Comparison of ENCODE assay signal across 8 cellular contexts in the genomic region with DNA sequence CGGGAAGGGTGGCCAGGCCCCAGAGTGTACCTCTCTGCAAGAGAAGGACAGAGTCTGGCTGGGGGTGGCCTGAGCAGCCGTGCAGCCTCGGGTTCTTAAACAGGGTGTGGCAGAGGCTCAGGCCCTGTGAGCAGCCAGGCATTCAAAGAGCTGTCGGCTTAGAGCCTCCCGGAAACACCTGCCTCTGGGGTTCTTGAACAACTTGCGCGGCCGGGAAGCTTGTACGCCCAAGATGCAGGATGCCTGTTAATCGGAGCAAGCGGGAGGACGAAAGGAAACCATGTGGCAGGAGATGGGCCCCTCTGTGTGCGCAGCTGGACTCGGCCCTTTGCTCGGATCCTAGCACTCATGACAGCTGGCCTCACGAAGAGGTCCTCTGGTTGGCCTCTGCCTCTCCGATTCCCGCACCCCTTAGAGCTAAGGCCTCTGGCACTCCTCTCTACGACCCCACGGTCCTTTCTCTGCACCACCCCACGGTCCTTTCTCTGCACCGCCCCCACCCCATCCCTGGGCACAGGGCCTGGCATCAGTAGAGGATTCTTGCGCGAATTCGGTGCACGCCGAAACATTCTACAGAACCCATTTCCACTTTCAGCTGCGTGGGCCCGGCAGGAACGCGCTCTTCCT. TPM values are rescaled to one million over a fixed set of nuclear protein-coding genes. Genes with fewer than 3 reads are reported as not detected.
DNase-seq lines count a peak whose midpoint lies in the region; ATAC-seq, FAIRE-seq and TF ChIP-seq lines count a peak whose summit lies in the region.

No MANE protein-coding gene starts in this region.

- peaks cover 8 to 51% (median 38%) of the 10 kb centered on the region in 10 experiments for H3K4me1 ChIP-seq in BLaER1 treated with 17β-estradiol and CSF1 and Interleukin-3, amounts not matched to agents 10 nM and 100 nM
- peaks cover 17% of the 10 kb centered on the region for H3K4me1 ChIP-seq in HepG2 (ENCODE audit: insufficient read depth, low read length)

- ATAC-seq in HepG2 (peak; percentile 54), GM21619 (IDR thresholded peaks at IDR 0.05; ENCODE audit: unreplicated experiment) (no peak), HG03280 (IDR thresholded peaks at IDR 0.05; ENCODE audit: unreplicated experiment) (no peak)

- POLR2A ChIA-PET in HepG2 (lab: Yijun Ruan, JAX) = no interaction called here

- BruUV-seq in HepG2 (replicated peaks; lab: Mats Ljungman, UMichigan) = no TSS peak

- no peak overlapping the region for H2AFZ ChIP-seq in HepG2 (ENCODE audit: low read length)

- TF ChIP-seq POLR2A in HepG2 (IDR thresholded peaks at IDR 0.05; ENCODE audit: insufficient read depth in 1 of 2, low read depth in 2 of 2, low read length in 2 of 2) = no peak

- no peak for TF ChIP-seq RAD21 in HepG2 (CRISPR knock-in tag; IDR thresholded peaks at IDR 0.05)

- CTCF ChIA-PET in HepG2 (lab: Yijun Ruan, JAX; ENCODE audit: low intra/inter-chr PET ratio, low total read pairs) = interaction anchor here (1.5 to 1.9 kb wide), 2 partner anchors 68 to 777 kb away, joined by 6 to 9 read pairs; no protein-coding TSS in a partner anchor

- H3K27me3 Mint-ChIP-seq in HFFc6 (ENCODE audit: insufficient read depth) = peaks cover 6% of the 10 kb centered on the region

- H3K4me2 ChIP-seq in BLaER1 treated with 17β-estradiol and CSF1 and Interleukin-3, amounts not matched to agents 10 nM and 100 nM = peak overlapping the region; percentile 59 to 86 (median 80)
- peak overlapping the region; percentile 65 for H3K4me2 ChIP-seq in HepG2 (ENCODE audit: low read depth, low read length)

- H3K9me3 Mint-ChIP-seq in HFFc6 = peaks cover 9% of the 10 kb centered on the region

- no peak for FAIRE-seq in HepG2 (lab: Jason Lieb, UNC)

- TF ChIP-seq CTCF in HFFc6 (IDR thresholded peaks at IDR 0.05) (no peak), HepG2 (CRISPR knock-in tag; IDR thresholded peaks at IDR 0.05) (no peak)

- H3K4me3 Mint-ChIP-seq in HFFc6 = peak overlapping the region; percentile 63

- in situ Hi-C loops in HepG2 (cut with HindIII; ENCODE audit: extremely low pct_ligation_motif_present, low pct_unique_long_range_greater_than_20kb) = loop anchor here (5.0 to 10.0 kb wide), 2 partner anchors 296 to 778 kb away; no protein-coding TSS in a partner anchor

- no peaks in the 10 kb centered on the region for H3K79me2 ChIP-seq in HepG2 (ENCODE audit: insufficient read depth, low read length)

- TF ChIP-seq EP300 in HepG2 (IDR thresholded peaks at IDR 0.05; ENCODE audit: low read depth in 2 of 2, low read length in 2 of 2) = no peak
- no peak for TF ChIP-seq EP300 in HepG2 (CRISPR knock-in tag; IDR thresholded peaks at IDR 0.05; ENCODE audit: borderline replicate concordance)

- 0 out of 2 replicates have a peak overlapping the region, but pooled peaks have one; percentile 57 for H3K27ac Mint-ChIP-seq in HFFc6

- no peaks in the 10 kb centered on the region for H3K36me3 ChIP-seq in BLaER1 treated with 17β-estradiol and CSF1 and Interleukin-3, amounts not matched to agents 10 nM and 100 nM
- H3K36me3 ChIP-seq in HepG2 (replicated peaks in 1 of 2; ENCODE audit: control insufficient read depth in 1 of 2, insufficient read depth in 2 of 2, low read length in 2 of 2) (no peaks in the 10 kb centered on the region), MG63 (no peaks in the 10 kb centered on the region)

- intact Hi-C loops in HepG2 (cut with micrococcal nuclease; ENCODE audit: unreplicated experiment) = loop anchor here (1.0 to 10.0 kb wide), 5 partner anchors 67 to 863 kb away; partner anchors contain the start of gene PLXNA1

- H3K36me3 Mint-ChIP-seq in HFFc6 (ENCODE audit: low read depth) = peaks cover 5% of the 10 kb centered on the region; the same call in 1 of the 2 replicates

- DNase-seq in HFFc6 (no peak), UCSD-AML1 (lab: John Stamatoyannopoulos, UW; ENCODE audit: unreplicated experiment) (peak; percentile 48), HepG2 (ENCODE audit: low spot score) (no peak), putamen (ENCODE audit: low spot score) (no peak), MG63 (no peak)

- peak overlapping the region in 4 of 11 experiments; percentile 1 to 36 (median 21); a peak in 5 of 22 replicates for H3K9ac ChIP-seq in BLaER1 treated with 17β-estradiol and CSF1 and Interleukin-3, amounts not matched to agents 10 nM and 100 nM
- H3K9ac ChIP-seq in HepG2 (ENCODE audit: insufficient read depth, low read depth, low read length) = 0 out of 2 replicates have a peak overlapping the region, but pooled peaks have one; percentile 5

- H3K4me1 Mint-ChIP-seq in HFFc6 (ENCODE audit: low read depth) = peaks cover 42% of the 10 kb centered on the region

- 19% methylated on average over 28 of the region's 31 CpGs for WGBS in HepG2 (ENCODE audit: low lambda C conversion rate)

- peaks cover 0 to 19% (median 0%) of the 10 kb centered on the region in 11 experiments; a peak in 4 of 22 replicates for H3K27me3 ChIP-seq in BLaER1 treated with 17β-estradiol and CSF1 and Interleukin-3, amounts not matched to agents 10 nM and 100 nM
- peaks cover 6 to 57% of the 10 kb centered on the region in 2 experiments; a peak in 4 of 5 replicates for H3K27me3 ChIP-seq in HepG2 (ENCODE audit: control insufficient read depth in 1 of 2, insufficient read depth in 2 of 2, low read length in 2 of 2)
- no peaks in the 10 kb centered on the region for H3K27me3 ChIP-seq in MG63

- H4K20me1 ChIP-seq in BLaER1 treated with 17β-estradiol and CSF1 and Interleukin-3, amounts not matched to agents 10 nM and 100 nM = peaks cover 0 to 7% (median 0%) of the 10 kb centered on the region in 11 experiments; a peak in 2 of 22 replicates
- no peaks in the 10 kb centered on the region; the same call in 1 of the 2 replicates for H4K20me1 ChIP-seq in HepG2 (ENCODE audit: insufficient read depth, low read length)

- peak overlapping the region in 2 of 11 experiments; percentile 38; a peak in 3 of 22 replicates for H3K27ac ChIP-seq in BLaER1 treated with 17β-estradiol and CSF1 and Interleukin-3, amounts not matched to agents 10 nM and 100 nM
- H3K27ac ChIP-seq in HepG2 (ENCODE audit: extremely low read length, insufficient read depth, low read length) = no peak overlapping the region

- no peak overlapping the region; a peak in 1 of 20 replicates for H3K4me3 ChIP-seq in BLaER1 treated with 17β-estradiol and CSF1 and Interleukin-3, amounts not matched to agents 10 nM and 100 nM
- H3K4me3 ChIP-seq in HepG2 (replicated peaks in 1 of 3; ENCODE audit: insufficient read depth in 1 of 3, low read depth in 2 of 3, low read length in 3 of 3) (peak overlapping the region in 1 of 3 experiments; percentile 53; a peak in 1 of 6 replicates), MG63 (no peak overlapping the region)

- H3K9me3 ChIP-seq in BLaER1 treated with 17β-estradiol and CSF1 and Interleukin-3, amounts not matched to agents 10 nM and 100 nM (replicated peaks in 1 of 11) = peaks cover 4 to 13% (median 8%) of the 10 kb centered on the region in 11 experiments; a peak in 20 of 22 replicates
- no peaks in the 10 kb centered on the region for H3K9me3 ChIP-seq in HepG2 (ENCODE audit: low read length)
- H3K9me3 ChIP-seq in MG63 = peaks cover 8% of the 10 kb centered on the region

RNA-seq across cellular contexts. Expression of gene TXNRD3, which starts 23.9 kb away (rescaled TPM):
- total RNA-seq in HFFc6 (2021; fragmentation: NEBNext Ultra II Directional; extraction: Animal tissue kit (Norgen Biotek cat#: 25700)) = 1 to 10 TPM; 6.8 to 8.4 (median 7.4) TPM
- 20.7 and 26.4 TPM in 2 replicates for total RNA-seq in HepG2 (2016; rRNA removed; fragmentation: Illumina TruSeq; extraction: Trizol)
- total RNA-seq in HepG2 (2016; cell fraction: cytosol; rRNA removed; fragmentation: Illumina TruSeq; extraction: Trizol; ENCODE audit: low read depth) = 8.9 and 11.8 TPM in 2 replicates
- 19.3 and 25.3 TPM in 2 replicates for total RNA-seq in HepG2 (2016; cell fraction: insoluble cytoplasmic fraction; rRNA removed; fragmentation: Illumina TruSeq; extraction: Trizol)
- 10.5 and 15.0 TPM in 2 replicates for total RNA-seq in HepG2 (2016; cell fraction: membrane; rRNA removed; fragmentation: Illumina TruSeq; extraction: Trizol)
- total RNA-seq in HepG2 (2016; cell fraction: nucleus; rRNA removed; fragmentation: Illumina TruSeq; extraction: Trizol) = 12.6 and 12.9 TPM in 2 replicates
- polyA plus RNA-seq in HepG2 (2011; rRNA removed) = 4.7 and 4.8 TPM in 2 replicates
- polyA plus RNA-seq in HepG2 (2011; cell fraction: cytosol; rRNA removed) = 2.8 and 4.1 TPM in 2 replicates
- 4.2 and 8.3 TPM in 2 replicates for polyA plus RNA-seq in HepG2 (2011; cell fraction: nucleus; rRNA removed)
- 10.2 and 11.9 TPM in 2 replicates for polyA plus RNA-seq in HepG2 (2012)
- 1.3 and 2.2 TPM in 2 replicates for polyA plus RNA-seq in HepG2 (2016; cell fraction: cytosol; fragmentation: Illumina TruSeq; extraction: Trizol; ENCODE audit: low read depth)
- 12.3 and 17.6 TPM in 2 replicates for polyA plus RNA-seq in HepG2 (2016; cell fraction: insoluble cytoplasmic fraction; fragmentation: Illumina TruSeq; extraction: Trizol; ENCODE audit: low read depth)
- 2.7 and 3.8 TPM in 2 replicates for polyA plus RNA-seq in HepG2 (2016; cell fraction: membrane; fragmentation: Illumina TruSeq; extraction: Trizol; ENCODE audit: low read depth)
- polyA plus RNA-seq in HepG2 (2016; cell fraction: nucleus; fragmentation: Illumina TruSeq; extraction: Trizol; ENCODE audit: insufficient read depth, low read depth) = 12.2 and 12.5 TPM in 2 replicates
- 3.9 and 8.9 TPM in 2 replicates for polyA minus RNA-seq in HepG2 (2011; rRNA and poly(A)+ RNA removed; ENCODE audit: low replicate concordance)
- polyA minus RNA-seq in HepG2 (2011; cell fraction: cytosol; rRNA and poly(A)+ RNA removed) = 2.0 and 4.0 TPM in 2 replicates
- polyA minus RNA-seq in HepG2 (2011; cell fraction: nucleus; rRNA and poly(A)+ RNA removed) = 7.2 and 11.8 TPM in 2 replicates
- 11.4 and 15.9 TPM in 2 replicates for total RNA-seq in MG63 (2014; rRNA removed; shearing (Covaris generic); ENCODE audit: low replicate concordance)

RNA-seq across cellular contexts. Expression of gene CHCHD6, which starts 25.2 kb away (rescaled TPM):
- 10 to 100 TPM; 18.6 to 22.9 (median 19.9) TPM for total RNA-seq in HFFc6 (2021; fragmentation: NEBNext Ultra II Directional; extraction: Animal tissue kit (Norgen Biotek cat#: 25700))
- total RNA-seq in HepG2 (2016; rRNA removed; fragmentation: Illumina TruSeq; extraction: Trizol) = 20.3 and 24.8 TPM in 2 replicates
- 10.6 and 13.0 TPM in 2 replicates for total RNA-seq in HepG2 (2016; cell fraction: cytosol; rRNA removed; fragmentation: Illumina TruSeq; extraction: Trizol; ENCODE audit: low read depth)
- total RNA-seq in HepG2 (2016; cell fraction: insoluble cytoplasmic fraction; rRNA removed; fragmentation: Illumina TruSeq; extraction: Trizol) = 21.0 and 27.0 TPM in 2 replicates
- 12.4 and 16.6 TPM in 2 replicates for total RNA-seq in HepG2 (2016; cell fraction: membrane; rRNA removed; fragmentation: Illumina TruSeq; extraction: Trizol)
- 11.5 and 15.1 TPM in 2 replicates for total RNA-seq in HepG2 (2016; cell fraction: nucleus; rRNA removed; fragmentation: Illumina TruSeq; extraction: Trizol)
- polyA plus RNA-seq in HepG2 (2011; rRNA removed) = 18.5 and 20.8 TPM in 2 replicates
- 19.5 and 23.3 TPM in 2 replicates for polyA plus RNA-seq in HepG2 (2011; cell fraction: cytosol; rRNA removed)
- polyA plus RNA-seq in HepG2 (2011; cell fraction: nucleus; rRNA removed) = 8.9 and 9.9 TPM in 2 replicates
- polyA plus RNA-seq in HepG2 (2012) = 10.9 and 12.0 TPM in 2 replicates
- polyA plus RNA-seq in HepG2 (2016; cell fraction: cytosol; fragmentation: Illumina TruSeq; extraction: Trizol; ENCODE audit: low read depth) = 12.6 and 15.1 TPM in 2 replicates
- polyA plus RNA-seq in HepG2 (2016; cell fraction: insoluble cytoplasmic fraction; fragmentation: Illumina TruSeq; extraction: Trizol; ENCODE audit: low read depth) = 28.8 and 28.9 TPM in 2 replicates
- polyA plus RNA-seq in HepG2 (2016; cell fraction: membrane; fragmentation: Illumina TruSeq; extraction: Trizol; ENCODE audit: low read depth) = 13.3 and 13.9 TPM in 2 replicates
- polyA plus RNA-seq in HepG2 (2016; cell fraction: nucleus; fragmentation: Illumina TruSeq; extraction: Trizol; ENCODE audit: insufficient read depth, low read depth) = 15.3 and 19.3 TPM in 2 replicates
- 5.3 and 6.9 TPM in 2 replicates for polyA minus RNA-seq in HepG2 (2011; rRNA and poly(A)+ RNA removed; ENCODE audit: low replicate concordance)
- 3.1 and 3.6 TPM in 2 replicates for polyA minus RNA-seq in HepG2 (2011; cell fraction: cytosol; rRNA and poly(A)+ RNA removed)
- polyA minus RNA-seq in HepG2 (2011; cell fraction: nucleus; rRNA and poly(A)+ RNA removed) = 7.2 and 10.6 TPM in 2 replicates
- 40.9 and 92.6 TPM in 2 replicates for total RNA-seq in MG63 (2014; rRNA removed; shearing (Covaris generic); ENCODE audit: low replicate concordance)
